20 cellular contexts compared by ENCODE assay signal in genomic region chr1:20380175-20380574, GRCh38.
A peak's percentile ranks its signal among the peaks of the same experiment; 100 is the strongest.
DNase-seq lines count a peak whose midpoint lies in the region; ATAC-seq and TF ChIP-seq lines count a peak whose summit lies in the region.
"Had no signal": no experiment of that assay in that cellular context is flagged by ENCODE, and none has a peak within 500 bp of the region (broad histone marks: within the 10 kb centered on the region; RNA-seq: fewer than 3 reads in every experiment).

No MANE protein-coding gene starts in this region.

- H4K20me1 ChIP-seq in PC-3 (ENCODE audit: low read length): no peaks in the 10 kb centered on the region
- no peaks in the 10 kb centered on the region for H4K20me1 ChIP-seq in neural progenitor cell (ENCODE audit: low read depth)
- H4K20me1 ChIP-seq in H9 (ENCODE audit: control insufficient read depth, insufficient read depth, insufficient read length): no peaks in the 10 kb centered on the region

- H3F3A ChIP-seq in PC-3 (ENCODE audit: low read length, unreplicated experiment) (no peaks in the 10 kb centered on the region), neural progenitor cell (ENCODE audit: low read depth) (no peaks in the 10 kb centered on the region)

- H3K23me2 ChIP-seq in H9 (ENCODE audit: insufficient read length, low read depth, low read length, poor library complexity, severe bottlenecking): no peaks in the 10 kb centered on the region

- H2AFZ ChIP-seq in PC-3 (ENCODE audit: low read length) (no peak overlapping the region), neural progenitor cell (replicated peaks) (no peak overlapping the region), H9 (ENCODE audit: low read length) (no peak overlapping the region), neuronal stem cell (ENCODE audit: low read length) (no peak overlapping the region)

- no peak overlapping the region for H2BK120ac ChIP-seq in H9 (ENCODE audit: low read depth, low read length, poor library complexity, severe bottlenecking)
- H2BK120ac ChIP-seq in neuronal stem cell (ENCODE audit: low read depth, low read length): no peak overlapping the region

- H4K8ac ChIP-seq in H9 (replicated peaks; ENCODE audit: insufficient read length, low read depth, low read length) (no peak overlapping the region), neuronal stem cell (ENCODE audit: low read depth, low read length) (no peak overlapping the region)

- intact Hi-C loops in PC-3 (cut with micrococcal nuclease): no loop called here

- no peaks in the 10 kb centered on the region for H3K9me2 ChIP-seq in PC-3 (replicated peaks; ENCODE audit: low read length)

- no CpG with 5 or more reads among the region's 6 CpGs for WGBS in H9 (ENCODE audit: extremely low coverage, insufficient read length, low lambda C conversion rate)
- no CpG with 5 or more reads among the region's 6 CpGs for WGBS in neuronal stem cell (ENCODE audit: extremely low coverage in 2 of 2, insufficient read length in 2 of 2, insufficient replicate concordance in 1 of 2), 2 donors

- H3K36me3 ChIP-seq in PC-3 (ENCODE audit: low read depth, low read length) (no peaks in the 10 kb centered on the region), neural progenitor cell (no peaks in the 10 kb centered on the region), neuronal stem cell (replicated peaks in 1 of 2; ENCODE audit: control insufficient read depth in 2 of 2, insufficient read depth in 2 of 2, low read length in 2 of 2) (no peaks in the 10 kb centered on the region)
- H3K36me3 ChIP-seq: gastroesophageal sphincter, thyroid gland had no signal

- H2BK15ac ChIP-seq in H9 (ENCODE audit: low read depth, low read length): no peak overlapping the region
- no peak overlapping the region for H2BK15ac ChIP-seq in neuronal stem cell (ENCODE audit: low read length)

- CTCF ChIA-PET in PC-3 (lab: Charles Lee): interaction anchor here (1.4 kb wide), 1 partner anchor 18 kb away, joined by 3 read pairs; no protein-coding TSS in a partner anchor

- H3K27me3 ChIP-seq in PC-3 (ENCODE audit: low read length) (0 out of 2 replicates have a peak, but pooled peaks cover 3% of the 10 kb centered on the region), neural progenitor cell (peaks cover 56% of the 10 kb centered on the region), H9 (ENCODE audit: insufficient read depth, low read length) (peaks cover 6% of the 10 kb centered on the region; the same call in 1 of the 2 replicates), neuronal stem cell (ENCODE audit: control insufficient read depth in 3 of 3, insufficient read depth in 3 of 3, low read depth in 1 of 3, low read length in 3 of 3) (peaks cover 0 to 19% (median 0%) of the 10 kb centered on the region in 3 experiments)
- H3K27me3 ChIP-seq: thyroid gland had no signal

- H3K18ac ChIP-seq in H9 (ENCODE audit: insufficient read length, low read depth, low read length): no peak overlapping the region
- no peak overlapping the region for H3K18ac ChIP-seq in neuronal stem cell (ENCODE audit: low read length)

- no peak overlapping the region for H3K4me3 ChIP-seq in PC-3 (ENCODE audit: low read length)
- no peak overlapping the region for H3K4me3 ChIP-seq in neural progenitor cell
- H3K4me3 ChIP-seq in neuronal stem cell (ENCODE audit: low read length in 2 of 2): no peak overlapping the region
- H3K4me3 ChIP-seq: gastroesophageal sphincter, thyroid gland had no signal

- H3K4me1 ChIP-seq in PC-3 (ENCODE audit: insufficient read depth, low read length) (peaks cover 24% of the 10 kb centered on the region), neural progenitor cell (no peaks in the 10 kb centered on the region), H9 (ENCODE audit: insufficient read depth, low read length) (no peaks in the 10 kb centered on the region), neuronal stem cell (ENCODE audit: control insufficient read depth in 2 of 2, insufficient read depth in 1 of 2, low read depth in 1 of 2, low read length in 2 of 2) (peaks cover 0 to 6% of the 10 kb centered on the region in 2 donors)
- H3K4me1 ChIP-seq: gastroesophageal sphincter had no signal

- H2AK5ac ChIP-seq in H9 (ENCODE audit: insufficient read length, low read length): no peak overlapping the region
- no peak overlapping the region for H2AK5ac ChIP-seq in neuronal stem cell (ENCODE audit: low read depth, low read length)

- no peak overlapping the region for H2BK20ac ChIP-seq in H9 (ENCODE audit: low read depth, low read length, poor library complexity, severe bottlenecking)

- DNase-seq in activated T-cell treated with anti-CD3 and anti-CD28 coated beads, Interleukin-2, amount 50 U/mL, for 72 hours: no peak
- DNase-seq in activated T-cell treated with anti-CD3 and anti-CD28 coated beads for 4 hours (no peak), PC-3 (no peak), neural progenitor cell (ENCODE audit: low spot score) (no peak), H9 (no peak), foreskin melanocyte (no peak), neuronal stem cell (ENCODE audit: low spot score) (no peak)
- DNase-seq: activated CD4-positive, alpha-beta T cell treated with anti-CD3 and anti-CD28 coated beads, Interleukin-2, amount 50 U/mL, for 48 hours; activated naive CD4-positive, alpha-beta T cell treated with anti-CD3 and anti-CD28 coated beads, Interleukin-2, amount 10 ng/mL, durations not matched to agents 7 days and 5 days; left colon; NCI-H1092; NCI-H1694; small intestine; stimulated activated CD4-positive, alpha-beta T cell treated with anti-CD3 and anti-CD28 coated beads, Interleukin-1b, Interleukin-23, amount 100 ng/mL, for 48 hours had no signal

- peaks cover 0 to 3% of the 10 kb centered on the region in 2 donors for H3K9me3 Mint-ChIP-seq in activated T-cell treated with anti-CD3 and anti-CD28 coated beads, Interleukin-2, amount 50 U/mL, for 72 hours
- H3K9me3 Mint-ChIP-seq in neural progenitor cell: no peaks in the 10 kb centered on the region
- H3K9me3 Mint-ChIP-seq in stimulated activated naive CD8-positive, alpha-beta T cell treated with anti-CD3 and anti-CD28 coated beads, Interleukin-15, Interleukin-2, amounts not matched to agents 100 ng/mL and 50 ng/mL, for 24 hours: no peaks in the 10 kb centered on the region
- no peaks in the 10 kb centered on the region for H3K9me3 Mint-ChIP-seq in H9
- H3K9me3 Mint-ChIP-seq: activated naive CD4-positive, alpha-beta T cell treated with anti-CD3 and anti-CD28 coated beads, Interleukin-2, amount 10 ng/mL, durations not matched to agents 7 days and 5 days; activated T-helper 1 cell treated with anti-CD3 and anti-CD28 coated beads, Interleukin-12 subunit alpha, Interleukin-12 subunit beta, Interleukin-2, Interleukin-4 antibody, amounts not matched to agents 30 ng/mL and 10 ng/mL and 1 ng/mL, durations not matched to agents 14 hours and 24 hours and 36 hours; IgD-negative memory B cell; natural killer cell treated with Interleukin-12 subunit alpha and Interleukin-12 subunit beta and Interleukin-15 and Interleukin-18, amount 100 ng/mL, for 72 hours had no signal

- H4K91ac ChIP-seq in H9 (ENCODE audit: insufficient read length, low read depth, low read length) (no peak overlapping the region), neuronal stem cell (ENCODE audit: low read depth, low read length, poor library complexity) (no peak overlapping the region)

- peak; percentile 40 to 44 for ATAC-seq in activated T-cell treated with anti-CD3 and anti-CD28 coated beads, Interleukin-2, amount 50 U/mL, for 72 hours (replicated peaks in 1 of 2)
- ATAC-seq in PC-3: no peak
- ATAC-seq: gastroesophageal sphincter; left colon; natural killer cell treated with Interleukin-12 subunit alpha and Interleukin-12 subunit beta and Interleukin-15 and Interleukin-18, amount 100 ng/mL, for 72 hours had no signal

- no peaks in the 10 kb centered on the region for H3K79me1 ChIP-seq in H9 (ENCODE audit: insufficient read depth, low read depth, low read length, poor library complexity, severe bottlenecking)
- peaks cover 2% of the 10 kb centered on the region for H3K79me1 ChIP-seq in neuronal stem cell (ENCODE audit: low read depth, low read length)

- no peaks in the 10 kb centered on the region for H3K36me3 Mint-ChIP-seq in activated T-cell treated with anti-CD3 and anti-CD28 coated beads, Interleukin-2, amount 50 U/mL, for 72 hours (ENCODE audit: insufficient read depth in 2 of 2)
- H3K36me3 Mint-ChIP-seq in neural progenitor cell (no peaks in the 10 kb centered on the region), H9 (ENCODE audit: insufficient read depth in 1 of 3, low read depth in 3 of 3) (no peaks in the 10 kb centered on the region)
- H3K36me3 Mint-ChIP-seq in stimulated activated naive CD8-positive, alpha-beta T cell treated with anti-CD3 and anti-CD28 coated beads, Interleukin-15, Interleukin-2, amounts not matched to agents 100 ng/mL and 50 ng/mL, for 24 hours (ENCODE audit: low read depth): no peaks in the 10 kb centered on the region
- H3K36me3 Mint-ChIP-seq: activated naive CD4-positive, alpha-beta T cell treated with anti-CD3 and anti-CD28 coated beads, Interleukin-2, amount 10 ng/mL, durations not matched to agents 7 days and 5 days; natural killer cell treated with Interleukin-12 subunit alpha and Interleukin-12 subunit beta and Interleukin-15 and Interleukin-18, amount 100 ng/mL, for 72 hours had no signal

- TF ChIP-seq CTCF in PC-3 (conservative IDR thresholded peaks at IDR 0.05; ENCODE audit: low read depth, low read length) (no peak), neural progenitor cell (IDR thresholded peaks at IDR 0.05) (no peak), H9 (conservative IDR thresholded peaks at IDR 0.05) (no peak)

- POLR2A ChIA-PET in PC-3 (lab: Charles Lee; ENCODE audit: unreplicated experiment): no interaction called here

- no peak overlapping the region for H3K27ac ChIP-seq in PC-3 (ENCODE audit: low read length)
- H3K27ac ChIP-seq in neural progenitor cell: no peak overlapping the region
- H3K27ac ChIP-seq in H9 (ENCODE audit: insufficient read length, low read depth, low read length): no peak overlapping the region
- no peak overlapping the region for H3K27ac ChIP-seq in neuronal stem cell (replicated peaks; ENCODE audit: low read length)
- H3K27ac ChIP-seq: gastroesophageal sphincter, thyroid gland had no signal

- H3T11ph ChIP-seq in H9 (ENCODE audit: low read length): no peak overlapping the region

- H3K4me2 ChIP-seq in PC-3 (ENCODE audit: low read length) (0 out of 2 replicates have a peak overlapping the region, but pooled peaks have one; percentile 56), neural progenitor cell (no peak overlapping the region), H9 (ENCODE audit: insufficient read depth, insufficient read length, low read length) (no peak overlapping the region), neuronal stem cell (ENCODE audit: insufficient read depth, low read length, poor library complexity, severe bottlenecking) (no peak overlapping the region)

- no peak overlapping the region for H2BK12ac ChIP-seq in H9 (ENCODE audit: insufficient read length, low read depth, low read length)
- H2BK12ac ChIP-seq in neuronal stem cell (ENCODE audit: low read length): no peak overlapping the region

- BruUV-seq in PC-3 (replicated peaks; lab: Mats Ljungman, UMichigan): no TSS peak

- H3K23ac ChIP-seq in H9 (ENCODE audit: insufficient read length, low read depth, low read length) (no peak overlapping the region), neuronal stem cell (ENCODE audit: low read depth, low read length, poor library complexity) (no peak overlapping the region)

- H3K4ac ChIP-seq in H9 (ENCODE audit: low read depth, low read length) (no peak overlapping the region), neuronal stem cell (ENCODE audit: low read length) (no peak overlapping the region)

- H4K5ac ChIP-seq in H9 (ENCODE audit: insufficient read length, low read depth, low read length): no peak overlapping the region

- H3K9me3 ChIP-seq in PC-3 (ENCODE audit: low read length) (no peaks in the 10 kb centered on the region), neural progenitor cell (ENCODE audit: low read depth) (no peaks in the 10 kb centered on the region), H9 (ENCODE audit: control insufficient read depth, low read depth, low read length) (no peaks in the 10 kb centered on the region), neuronal stem cell (replicated peaks in 1 of 2; ENCODE audit: control insufficient read depth in 2 of 2, insufficient read depth in 1 of 2, low read depth in 1 of 2, low read length in 2 of 2) (no peaks in the 10 kb centered on the region)
- H3K9me3 ChIP-seq: gastroesophageal sphincter, thyroid gland had no signal

- H3K27ac Mint-ChIP-seq in activated T-cell treated with anti-CD3 and anti-CD28 coated beads, Interleukin-2, amount 50 U/mL, for 72 hours: no peak overlapping the region
- H3K27ac Mint-ChIP-seq in neural progenitor cell (no peak overlapping the region), H9 (no peak overlapping the region)
- H3K27ac Mint-ChIP-seq in stimulated activated naive CD8-positive, alpha-beta T cell treated with anti-CD3 and anti-CD28 coated beads, Interleukin-15, Interleukin-2, amounts not matched to agents 100 ng/mL and 50 ng/mL, for 24 hours: peak overlapping the region; percentile 21
- H3K27ac Mint-ChIP-seq: activated naive CD4-positive, alpha-beta T cell treated with anti-CD3 and anti-CD28 coated beads, Interleukin-2, amount 10 ng/mL, durations not matched to agents 7 days and 5 days; activated T-helper 1 cell treated with anti-CD3 and anti-CD28 coated beads, Interleukin-12 subunit alpha, Interleukin-12 subunit beta, Interleukin-2, Interleukin-4 antibody, amounts not matched to agents 30 ng/mL and 10 ng/mL and 1 ng/mL, durations not matched to agents 14 hours and 24 hours and 36 hours; IgD-negative memory B cell; natural killer cell treated with Interleukin-12 subunit alpha and Interleukin-12 subunit beta and Interleukin-15 and Interleukin-18, amount 100 ng/mL, for 72 hours had no signal

- no peak overlapping the region for H2BK5ac ChIP-seq in H9 (ENCODE audit: insufficient read length, low read length)
- H2BK5ac ChIP-seq in neuronal stem cell (ENCODE audit: low read length): no peak overlapping the region

- no peak overlapping the region for H3K4me3 Mint-ChIP-seq in activated T-cell treated with anti-CD3 and anti-CD28 coated beads, Interleukin-2, amount 50 U/mL, for 72 hours
- H3K4me3 Mint-ChIP-seq in neural progenitor cell (peak overlapping the region; percentile 42), H9 (no peak overlapping the region)
- no peak overlapping the region for H3K4me3 Mint-ChIP-seq in stimulated activated naive CD8-positive, alpha-beta T cell treated with anti-CD3 and anti-CD28 coated beads, Interleukin-15, Interleukin-2, amounts not matched to agents 100 ng/mL and 50 ng/mL, for 24 hours
- H3K4me3 Mint-ChIP-seq: activated naive CD4-positive, alpha-beta T cell treated with anti-CD3 and anti-CD28 coated beads, Interleukin-2, amount 10 ng/mL, durations not matched to agents 7 days and 5 days; activated T-helper 1 cell treated with anti-CD3 and anti-CD28 coated beads, Interleukin-12 subunit alpha, Interleukin-12 subunit beta, Interleukin-2, Interleukin-4 antibody, amounts not matched to agents 30 ng/mL and 10 ng/mL and 1 ng/mL, durations not matched to agents 14 hours and 24 hours and 36 hours; natural killer cell treated with Interleukin-12 subunit alpha and Interleukin-12 subunit beta and Interleukin-15 and Interleukin-18, amount 100 ng/mL, for 72 hours had no signal

- H3K4me1 Mint-ChIP-seq in activated T-cell treated with anti-CD3 and anti-CD28 coated beads, Interleukin-2, amount 50 U/mL, for 72 hours (ENCODE audit: low read depth): peaks cover 12% of the 10 kb centered on the region
- H3K4me1 Mint-ChIP-seq in neural progenitor cell (peaks cover 15% of the 10 kb centered on the region), H9 (peaks cover 6 to 10% of the 10 kb centered on the region in 2 experiments)
- peaks cover 7% of the 10 kb centered on the region for H3K4me1 Mint-ChIP-seq in stimulated activated naive CD8-positive, alpha-beta T cell treated with anti-CD3 and anti-CD28 coated beads, Interleukin-15, Interleukin-2, amounts not matched to agents 100 ng/mL and 50 ng/mL, for 24 hours (ENCODE audit: low read depth)
- H3K4me1 Mint-ChIP-seq: activated naive CD4-positive, alpha-beta T cell treated with anti-CD3 and anti-CD28 coated beads, Interleukin-2, amount 10 ng/mL, durations not matched to agents 7 days and 5 days had no signal

- H3K9ac ChIP-seq in PC-3 (ENCODE audit: low read length) (no peak overlapping the region), neural progenitor cell (no peak overlapping the region), H9 (ENCODE audit: extremely low read depth, insufficient read length, low read length) (no peak overlapping the region), neuronal stem cell (ENCODE audit: low read depth, low read length, poor library complexity) (no peak overlapping the region)

- H3K79me2 ChIP-seq in PC-3 (ENCODE audit: low read length): no peaks in the 10 kb centered on the region
- no peaks in the 10 kb centered on the region for H3K79me2 ChIP-seq in neural progenitor cell (ENCODE audit: low read depth)
- no peaks in the 10 kb centered on the region for H3K79me2 ChIP-seq in H9 (ENCODE audit: insufficient read depth, low read length)

- no peak overlapping the region for H3K14ac ChIP-seq in H9 (ENCODE audit: insufficient read depth, low read length)
- H3K14ac ChIP-seq in neuronal stem cell (ENCODE audit: low read length): no peak overlapping the region

- peaks cover 70% of the 10 kb centered on the region for H3K27me3 Mint-ChIP-seq in activated T-cell treated with anti-CD3 and anti-CD28 coated beads, Interleukin-2, amount 50 U/mL, for 72 hours (ENCODE audit: low read depth)
- no peaks in the 10 kb centered on the region for H3K27me3 Mint-ChIP-seq in neural progenitor cell (ENCODE audit: insufficient read depth, low read depth)
- H3K27me3 Mint-ChIP-seq in stimulated activated naive CD8-positive, alpha-beta T cell treated with anti-CD3 and anti-CD28 coated beads, Interleukin-15, Interleukin-2, amounts not matched to agents 100 ng/mL and 50 ng/mL, for 24 hours: peaks cover 71% of the 10 kb centered on the region
- H3K27me3 Mint-ChIP-seq in H9 (ENCODE audit: low read depth): peaks cover 94% of the 10 kb centered on the region

- H3K56ac ChIP-seq in H9 (ENCODE audit: insufficient read length, low read depth, low read length): no peak overlapping the region
